Comparison of ENCODE assay signal across 10 cellular contexts in genomic region chr11:128908391-128909246, GRCh38. TPM values are rescaled to one million over a fixed set of nuclear protein-coding genes. Genes with fewer than 3 reads are reported as not detected.
DNase-seq lines count a peak whose midpoint lies in the region; ATAC-seq and TF ChIP-seq lines count a peak whose summit lies in the region.
"Had no signal": no experiment of that assay in that cellular context is flagged by ENCODE, and none has a peak within 500 bp of the region (broad histone marks: within the 10 kb centered on the region; RNA-seq: fewer than 3 reads in every experiment).

No MANE protein-coding gene starts in this region.

- no peaks in the 10 kb centered on the region for H3K79me2 ChIP-seq in osteoblast (ENCODE audit: insufficient read depth, low read length)

- no peak overlapping the region for H2AFZ ChIP-seq in osteoblast (ENCODE audit: low read length)

- H3K4me1 ChIP-seq in esophagus squamous epithelium (peaks cover 8 to 71% (median 26%) of the 10 kb centered on the region in 3 donors), osteoblast (ENCODE audit: insufficient read depth, low read length) (peaks cover 30% of the 10 kb centered on the region)

- TF ChIP-seq CTCF in esophagus squamous epithelium (IDR thresholded peaks at IDR 0.05) (no peak), osteoblast (IDR thresholded peaks at IDR 0.05; ENCODE audit: extremely low read depth, low read depth, low read length) (no peak)

- H3K4me3 ChIP-seq in esophagus squamous epithelium = peak overlapping the region in 1 of 4 donors; percentile 28
- peak overlapping the region; percentile 52 for H3K4me3 ChIP-seq in osteoblast (ENCODE audit: insufficient read depth, low read length)
- H3K4me3 ChIP-seq: tibial nerve had no signal

- TF ChIP-seq POLR2A in esophagus squamous epithelium (IDR thresholded peaks at IDR 0.05) = no peak

- H3K36me3 ChIP-seq in esophagus squamous epithelium (no peaks in the 10 kb centered on the region), osteoblast (ENCODE audit: insufficient read depth, low read length) (no peaks in the 10 kb centered on the region)
- H3K36me3 ChIP-seq: tibial nerve had no signal

- H3K4me2 ChIP-seq in osteoblast (ENCODE audit: insufficient read depth, low read length) = peak overlapping the region; percentile 73

- intact Hi-C loops in esophagus squamous epithelium (cut with DNase I) = no loop called here

- no peaks in the 10 kb centered on the region for H4K20me1 ChIP-seq in osteoblast (ENCODE audit: insufficient read depth, low read length)

- no peak for ATAC-seq in GM19351 (IDR thresholded peaks at IDR 0.05; ENCODE audit: unreplicated experiment)
- no peak for ATAC-seq in GM19463 (IDR thresholded peaks at IDR 0.05; ENCODE audit: unreplicated experiment)

- 2 to 14% methylated on average over 8 to 12 of the region's 12 CpGs for WGBS in esophagus squamous epithelium, 2 donors

- no peaks in the 10 kb centered on the region for H3K9me3 ChIP-seq in esophagus squamous epithelium
- H3K9me3 ChIP-seq in osteoblast (ENCODE audit: low read depth, low read length) = no peaks in the 10 kb centered on the region
- H3K9me3 ChIP-seq: tibial nerve had no signal

- DNase-seq in AML-193 (lab: John Stamatoyannopoulos, UW) = peak; percentile 59 to 63
- peak; percentile 92 for DNase-seq in NCI-H146 (lab: John Stamatoyannopoulos, UW)
- no peak for DNase-seq in esophagus squamous epithelium (lab: John Stamatoyannopoulos, UW)
- peak; percentile 94 for DNase-seq in osteoblast (ENCODE audit: insufficient read length, low spot score, missing footprints)
- DNase-seq in NCI-H1105 (lab: John Stamatoyannopoulos, UW) = no peak
- no peak for DNase-seq in islet precursor cell

- H3K27ac ChIP-seq in esophagus squamous epithelium (peak overlapping the region; percentile 15 to 60 (median 28)), osteoblast (ENCODE audit: low read depth, low read length) (peak overlapping the region; percentile 16)

- H3K27me3 ChIP-seq in esophagus squamous epithelium (peaks cover 0 to 6% (median 0%) of the 10 kb centered on the region in 4 donors), osteoblast (ENCODE audit: insufficient read depth, low read length) (no peaks in the 10 kb centered on the region)

RNA-seq across cellular contexts. Expression of gene KCNJ5, which starts 17.5 kb away (rescaled TPM):
- 1 to 10 TPM in 1 of 4 donors, under 1 TPM in 1, not detected in 2; 0.47 to 1.9 TPM for total RNA-seq in esophagus squamous epithelium
- 0.29 and 0.36 TPM in 2 replicates for total RNA-seq in osteoblast

RNA-seq across cellular contexts. Expression of gene TP53AIP1, which starts 34.1 kb away (rescaled TPM):
- total RNA-seq in esophagus squamous epithelium = 10 to 100 TPM; 11.0 to 16.7 (median 13.9) TPM
- total RNA-seq in osteoblast = under 0.01 TPM in 1 of 2 replicates, not detected in the other
- total RNA-seq: neural crest cell, tibial nerve had no signal

RNA-seq across cellular contexts. Expression of gene KCNJ1, which starts 41.5 kb away (rescaled TPM):
- 1 to 10 TPM in 1 of 4 donors, under 1 TPM in 1, not detected in 2; under 0.01 to 1.3 TPM for total RNA-seq in esophagus squamous epithelium
- total RNA-seq in osteoblast = not detected in 2 replicates
- total RNA-seq: neural crest cell, tibial nerve had no signal

Comparison
In these comparisons a context has a peak if more than half of its experiments do, and no peak if none do; other contexts are left out.
1. DNase-seq: peak in AML-193 (2 of 2), NCI-H146 (single experiment) and osteoblast (single experiment); none in esophagus squamous epithelium (single experiment), NCI-H1105 (single experiment) and islet precursor cell (single experiment).
2. RNA of gene TP53AIP1, which starts 34.1 kb away (total RNA-seq): 11.0 to 16.7 TPM in esophagus squamous epithelium; under 0.01 TPM in osteoblast; every median in the first group is over 10 times any median in the second.